ENCODE assay signal across 19 cellular contexts in the genomic region with DNA sequence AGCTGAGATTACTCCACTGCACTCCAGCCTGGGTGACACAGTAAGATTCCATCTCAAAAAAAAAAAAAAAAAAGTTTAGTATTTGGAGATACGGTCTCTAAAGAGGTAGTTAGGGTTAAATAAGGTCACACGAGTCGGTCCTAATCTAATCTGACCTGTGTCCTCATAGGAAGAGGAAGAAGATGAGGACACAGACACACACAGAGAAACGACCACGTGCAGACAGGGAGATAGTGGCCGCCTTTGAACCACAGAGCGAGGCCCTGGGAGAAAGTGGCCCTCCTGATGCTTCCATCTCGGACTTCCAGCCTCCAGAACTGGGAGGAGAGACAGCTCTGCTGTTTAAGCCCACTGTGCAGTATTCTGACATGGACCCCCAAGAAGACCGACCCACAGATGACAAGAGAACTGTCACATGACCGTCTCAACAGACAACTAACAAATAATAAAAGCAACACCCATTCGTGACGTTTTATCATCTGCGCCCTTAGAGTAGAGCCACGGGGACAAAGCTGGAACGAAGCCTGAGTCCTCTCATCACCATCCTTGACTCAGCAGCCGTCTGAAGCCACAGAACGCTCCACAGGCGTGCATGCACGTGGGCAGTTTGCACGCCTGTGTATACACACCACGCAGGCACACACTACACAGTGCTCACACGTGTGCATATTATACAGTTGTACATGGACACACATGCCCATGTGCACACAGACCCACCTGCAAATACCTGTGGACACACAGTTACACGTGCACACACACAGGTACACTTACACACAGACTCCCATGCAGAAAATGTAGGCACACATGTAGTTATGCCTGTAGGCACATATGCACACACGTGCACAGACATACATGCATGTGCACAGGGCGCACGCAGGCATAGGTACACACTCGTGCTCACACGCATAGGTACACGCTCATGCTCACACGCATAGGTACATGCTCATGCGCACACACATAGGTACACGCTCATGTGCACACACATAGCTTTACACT. TPM values are rescaled to one million over a fixed set of nuclear protein-coding genes. Genes with fewer than 3 reads are reported as not detected.
DNase-seq lines count a peak whose midpoint lies in the region; ATAC-seq, FAIRE-seq and TF ChIP-seq lines count a peak whose summit lies in the region.
"Had no signal": no experiment of that assay in that cellular context is flagged by ENCODE, and none has a peak within 500 bp of the region (broad histone marks: within the 10 kb centered on the region; RNA-seq: fewer than 3 reads in every experiment).

No MANE protein-coding gene starts in this region.

- TF ChIP-seq CTCF in cardiac fibroblast (IDR thresholded peaks at IDR 0.05; ENCODE audit: low read depth, low read length): no peak

- intact Hi-C loops in Right ventricle myocardium superior (cut with DNase I): no loop called here
- intact Hi-C loops in cardiac septum (cut with DNase I): no loop called here
- intact Hi-C loops in left colon (cut with DNase I, micrococcal nuclease): loop anchor here in 1 of 2 donors (5.0 kb wide), 1 partner anchor 280 kb away; no protein-coding TSS in a partner anchor

- ATAC-seq in Right ventricle myocardium superior (ENCODE audit: poor library complexity) (peak; percentile 54), HG02938 (IDR thresholded peaks at IDR 0.05; ENCODE audit: unreplicated experiment) (no peak), left colon (no peak)
- ATAC-seq: HCT116 had no signal

- peak; percentile 72 for FAIRE-seq in urothelium cell line (lab: Jason Lieb, UNC)
- FAIRE-seq: A204.1, GM18507 had no signal

- DNase-seq in Right ventricle myocardium superior (no peak), cardiac septum (ENCODE audit: low spot score) (no peak), SKM-1 treated with dmso at 0.1 percent for 144 hours (lab: John Stamatoyannopoulos, UW; ENCODE audit: unreplicated experiment) (peak; percentile 33), cardiac fibroblast (ENCODE audit: low read depth in 2 of 2) (peak; percentile 52 to 62), urothelium cell line (ENCODE audit: low spot score) (no peak), left colon (no peak)
- DNase-seq: CD8-positive, alpha-beta memory T cell; DMS79 treated with DMSO at 0.1 percent for 48 hours; MG63; NCI-H187 treated with DMSO at 0.1 percent for 48 hours; NCI-H345; NCI-H526 treated with DMSO at 0.1 percent for 48 hours; NK-92 treated with Interleukin-12 subunit alpha and Interleukin-12 subunit beta, amount 100 ng/mL, for 24 hours; SJCRH30 had no signal

- H3K4me3 ChIP-seq in cardiac fibroblast (replicated peaks in 1 of 2; ENCODE audit: low read depth in 2 of 2, low read length in 2 of 2): no peak overlapping the region
- H3K4me3 ChIP-seq: BLaER1 treated with 17β-estradiol and CSF1 and Interleukin-3, amounts not matched to agents 10 nM and 100 nM; MG63; SJCRH30 had no signal

RNA-seq across cellular contexts. Expression of a gene that starts 51.7 kb away (rescaled TPM):
- total RNA-seq in Right ventricle myocardium superior (1.0 TPM), cardiac septum (1.00 TPM), left colon (under 1 TPM; 0.49 to 0.61 TPM)

Comparison
In these comparisons a context has a peak if more than half of its experiments do, and no peak if none do; other contexts are left out.
1. DNase-seq: peak in SKM-1 treated with dmso at 0.1 percent for 144 hours (single experiment) and cardiac fibroblast (2 of 2); none in Right ventricle myocardium superior (single experiment), cardiac septum (single experiment), urothelium cell line (single experiment) and left colon (0 of 2).